ENCODE assay signal across 1 cellular context in genomic region chr1:165827199-165828102, GRCh38.
TF ChIP-seq lines count a peak whose summit lies in the region.

Gene UCK2, plus strand, starts transcription at chr1:165827614. Its CDS starts 220 bp downstream, at chr1:165827834.

TF ChIP-seq in HepG2, 621 proteins besides CTCF, POLR2A, EP300 and RAD21 (continued from another document and continues in another):
- TF ChIP-seq ZXDC (CRISPR knock-in tag; IDR thresholded peaks at IDR 0.05) (no peak), SOX13 (IDR thresholded peaks at IDR 0.05) (no peak), SOX13 (CRISPR knock-in tag; conservative IDR thresholded peaks at IDR 0.05 in 1 of 2, IDR thresholded peaks at IDR 0.05 in 1 of 2) (peak in 1 of 2 experiments; percentile 20; a peak in 1 of 4 replicates), MBNL3 (CRISPR knock-in tag; conservative IDR thresholded peaks at IDR 0.05) (no peak), ZNF574 (CRISPR knock-in tag; IDR thresholded peaks at IDR 0.05) (peak; percentile 73), ZNF441 (CRISPR knock-in tag; IDR thresholded peaks at IDR 0.05; ENCODE audit: borderline replicate concordance) (no peak), FOXK2 (IDR thresholded peaks at IDR 0.05) (no peak), KIAA2018 (CRISPR knock-in tag; IDR thresholded peaks at IDR 0.05; ENCODE audit: borderline replicate concordance) (no peak), SRSF1 (optimal IDR thresholded peaks at IDR 0.05; ENCODE audit: low read depth, low read length) (no peak), ZKSCAN5 (CRISPR knock-in tag; IDR thresholded peaks at IDR 0.05) (no peak), BHLHE40 (IDR thresholded peaks at IDR 0.05; ENCODE audit: low read length) (no peak), NKX3-1 (CRISPR knock-in tag; IDR thresholded peaks at IDR 0.05) (no peak), NFYB (CRISPR knock-in tag; IDR thresholded peaks at IDR 0.05) (peak; percentile 72), RXRB (CRISPR knock-in tag; IDR thresholded peaks at IDR 0.05; ENCODE audit: borderline replicate concordance) (0 out of 2 replicates have a peak, but pooled peaks have one; percentile 18), ZNF282 (IDR thresholded peaks at IDR 0.05; ENCODE audit: partially characterized antibody) (no peak), KLF11 (CRISPR knock-in tag; IDR thresholded peaks at IDR 0.05) (no peak), ZBTB46 (CRISPR knock-in tag; IDR thresholded peaks at IDR 0.05; ENCODE audit: borderline replicate concordance) (no peak), HOXA9 (CRISPR knock-in tag; IDR thresholded peaks at IDR 0.05; ENCODE audit: borderline replicate concordance) (no peak), THAP8 (CRISPR knock-in tag; IDR thresholded peaks at IDR 0.05; ENCODE audit: borderline replicate concordance) (no peak), ZNF232 (CRISPR knock-in tag; IDR thresholded peaks at IDR 0.05; ENCODE audit: borderline replicate concordance) (no peak), ZNF230 (CRISPR knock-in tag; IDR thresholded peaks at IDR 0.05) (no peak), POLR2G (IDR thresholded peaks at IDR 0.05; ENCODE audit: low read depth, low read length) (peak; percentile 72), TEAD2 (CRISPR knock-in tag; IDR thresholded peaks at IDR 0.05) (0 out of 2 replicates have a peak, but pooled peaks have one; percentile 7), HES4 (CRISPR knock-in tag; IDR thresholded peaks at IDR 0.05; ENCODE audit: borderline replicate concordance) (peak; percentile 93; the same call in 1 of the 2 replicates), NFKBIZ (CRISPR knock-in tag; IDR thresholded peaks at IDR 0.05) (no peak), ZNF703 (CRISPR knock-in tag; IDR thresholded peaks at IDR 0.05; ENCODE audit: borderline replicate concordance) (no peak), FOXC1 (CRISPR knock-in tag; IDR thresholded peaks at IDR 0.05; ENCODE audit: borderline replicate concordance) (no peak), AHR (CRISPR knock-in tag; IDR thresholded peaks at IDR 0.05) (no peak), PPARG (CRISPR knock-in tag; conservative IDR thresholded peaks at IDR 0.05) (no peak), STAT5B (CRISPR knock-in tag; IDR thresholded peaks at IDR 0.05) (no peak), GLI4 (CRISPR knock-in tag; IDR thresholded peaks at IDR 0.05; ENCODE audit: borderline replicate concordance) (0 out of 2 replicates have a peak, but pooled peaks have one; percentile 18), ZBTB42 (CRISPR knock-in tag; IDR thresholded peaks at IDR 0.05) (no peak), ZSCAN25 (CRISPR knock-in tag; IDR thresholded peaks at IDR 0.05) (no peak), ZMYM4 (CRISPR knock-in tag; IDR thresholded peaks at IDR 0.05) (no peak), ZNF260 (CRISPR knock-in tag; IDR thresholded peaks at IDR 0.05; ENCODE audit: borderline replicate concordance, low read depth) (no peak), JUND (CRISPR knock-in tag; IDR thresholded peaks at IDR 0.05) (no peak)
- TF ChIP-seq, protein P1, sequence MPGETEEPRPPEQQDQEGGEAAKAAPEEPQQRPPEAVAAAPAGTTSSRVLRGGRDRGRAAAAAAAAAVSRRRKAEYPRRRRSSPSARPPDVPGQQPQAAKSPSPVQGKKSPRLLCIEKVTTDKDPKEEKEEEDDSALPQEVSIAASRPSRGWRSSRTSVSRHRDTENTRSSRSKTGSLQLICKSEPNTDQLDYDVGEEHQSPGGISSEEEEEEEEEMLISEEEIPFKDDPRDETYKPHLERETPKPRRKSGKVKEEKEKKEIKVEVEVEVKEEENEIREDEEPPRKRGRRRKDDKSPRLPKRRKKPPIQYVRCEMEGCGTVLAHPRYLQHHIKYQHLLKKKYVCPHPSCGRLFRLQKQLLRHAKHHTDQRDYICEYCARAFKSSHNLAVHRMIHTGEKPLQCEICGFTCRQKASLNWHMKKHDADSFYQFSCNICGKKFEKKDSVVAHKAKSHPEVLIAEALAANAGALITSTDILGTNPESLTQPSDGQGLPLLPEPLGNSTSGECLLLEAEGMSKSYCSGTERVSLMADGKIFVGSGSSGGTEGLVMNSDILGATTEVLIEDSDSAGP (CRISPR knock-in tag; IDR thresholded peaks at IDR 0.05; ENCODE audit: borderline replicate concordance), result peak; percentile 51; the same call in 1 of the 2 replicates
- TF ChIP-seq, protein P2, sequence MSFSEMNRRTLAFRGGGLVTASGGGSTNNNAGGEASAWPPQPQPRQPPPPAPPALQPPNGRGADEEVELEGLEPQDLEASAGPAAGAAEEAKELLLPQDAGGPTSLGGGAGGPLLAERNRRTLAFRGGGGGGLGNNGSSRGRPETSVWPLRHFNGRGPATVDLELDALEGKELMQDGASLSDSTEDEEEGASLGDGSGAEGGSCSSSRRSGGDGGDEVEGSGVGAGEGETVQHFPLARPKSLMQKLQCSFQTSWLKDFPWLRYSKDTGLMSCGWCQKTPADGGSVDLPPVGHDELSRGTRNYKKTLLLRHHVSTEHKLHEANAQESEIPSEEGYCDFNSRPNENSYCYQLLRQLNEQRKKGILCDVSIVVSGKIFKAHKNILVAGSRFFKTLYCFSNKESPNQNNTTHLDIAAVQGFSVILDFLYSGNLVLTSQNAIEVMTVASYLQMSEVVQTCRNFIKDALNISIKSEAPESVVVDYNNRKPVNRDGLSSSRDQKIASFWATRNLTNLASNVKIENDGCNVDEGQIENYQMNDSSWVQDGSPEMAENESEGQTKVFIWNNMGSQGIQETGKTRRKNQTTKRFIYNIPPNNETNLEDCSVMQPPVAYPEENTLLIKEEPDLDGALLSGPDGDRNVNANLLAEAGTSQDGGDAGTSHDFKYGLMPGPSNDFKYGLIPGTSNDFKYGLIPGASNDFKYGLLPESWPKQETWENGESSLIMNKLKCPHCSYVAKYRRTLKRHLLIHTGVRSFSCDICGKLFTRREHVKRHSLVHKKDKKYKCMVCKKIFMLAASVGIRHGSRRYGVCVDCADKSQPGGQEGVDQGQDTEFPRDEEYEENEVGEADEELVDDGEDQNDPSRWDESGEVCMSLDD (CRISPR knock-in tag; IDR thresholded peaks at IDR 0.05; ENCODE audit: borderline replicate concordance), result no peak
- TF ChIP-seq, protein P3, sequence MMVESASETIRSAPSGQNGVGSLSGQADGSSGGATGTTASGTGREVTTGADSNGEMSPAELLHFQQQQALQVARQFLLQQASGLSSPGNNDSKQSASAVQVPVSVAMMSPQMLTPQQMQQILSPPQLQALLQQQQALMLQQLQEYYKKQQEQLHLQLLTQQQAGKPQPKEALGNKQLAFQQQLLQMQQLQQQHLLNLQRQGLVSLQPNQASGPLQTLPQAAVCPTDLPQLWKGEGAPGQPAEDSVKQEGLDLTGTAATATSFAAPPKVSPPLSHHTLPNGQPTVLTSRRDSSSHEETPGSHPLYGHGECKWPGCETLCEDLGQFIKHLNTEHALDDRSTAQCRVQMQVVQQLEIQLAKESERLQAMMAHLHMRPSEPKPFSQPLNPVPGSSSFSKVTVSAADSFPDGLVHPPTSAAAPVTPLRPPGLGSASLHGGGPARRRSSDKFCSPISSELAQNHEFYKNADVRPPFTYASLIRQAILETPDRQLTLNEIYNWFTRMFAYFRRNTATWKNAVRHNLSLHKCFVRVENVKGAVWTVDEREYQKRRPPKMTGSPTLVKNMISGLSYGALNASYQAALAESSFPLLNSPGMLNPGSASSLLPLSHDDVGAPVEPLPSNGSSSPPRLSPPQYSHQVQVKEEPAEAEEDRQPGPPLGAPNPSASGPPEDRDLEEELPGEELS (CRISPR knock-in tag; IDR thresholded peaks at IDR 0.05), result no peak
